Comparison of ENCODE assay signal across 8 cellular contexts in the genomic region with DNA sequence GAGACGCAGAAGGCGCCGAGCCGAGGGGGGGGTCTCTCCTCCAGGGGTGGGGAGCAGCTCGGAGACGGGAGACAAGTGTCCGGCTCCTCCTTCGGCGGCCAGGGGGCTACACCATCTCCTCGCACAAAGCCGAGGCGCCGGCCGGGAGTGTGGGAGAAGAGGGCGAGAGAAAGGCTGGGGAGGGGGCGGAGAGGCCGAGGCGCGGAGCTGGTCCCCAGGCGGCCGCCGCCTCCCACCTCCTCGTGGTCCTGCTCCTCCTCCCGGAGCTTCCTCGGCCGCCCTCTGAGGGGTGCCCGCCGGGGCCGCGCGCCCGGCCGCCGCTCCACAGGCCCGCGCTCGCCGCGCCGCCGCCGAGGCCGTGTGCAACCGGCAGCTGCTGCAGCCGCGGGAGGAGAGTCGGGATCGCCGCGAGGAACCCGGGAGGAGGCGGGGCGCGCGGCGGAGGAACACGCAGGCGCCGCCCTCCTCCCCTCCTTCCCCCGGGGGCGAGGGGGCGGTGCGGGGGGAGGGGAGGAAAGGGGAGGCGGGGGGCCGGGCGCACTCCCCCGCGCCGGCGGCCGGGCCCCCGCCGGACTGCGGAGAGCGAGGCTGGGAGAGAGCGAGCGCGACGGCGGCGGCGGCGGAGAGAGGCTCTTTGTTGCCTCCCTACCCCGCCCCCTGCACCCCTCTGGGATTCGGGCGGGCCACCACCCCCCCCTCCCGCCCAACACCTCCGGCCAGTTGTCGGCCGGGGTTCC. TPM values are rescaled to one million over a fixed set of nuclear protein-coding genes. Genes with fewer than 3 reads are reported as not detected.
A peak's percentile ranks its signal among the peaks of the same experiment; 100 is the strongest.
DNase-seq lines count a peak whose midpoint lies in the region; ATAC-seq and TF ChIP-seq lines count a peak whose summit lies in the region.

ENAH (minus strand) TSS at position 398 of the 737 bp plus-strand sequence. CDS start 433 bp downstream, outside the sequence.

- ATAC-seq in HG02759 (IDR thresholded peaks at IDR 0.05; ENCODE audit: unreplicated experiment) = peak; percentile 80
- no peak for ATAC-seq in HG03139 (IDR thresholded peaks at IDR 0.05; ENCODE audit: unreplicated experiment)

- DNase-seq in EH (ENCODE audit: low read depth) (peak; percentile 87), NCI-H2196 (lab: John Stamatoyannopoulos, UW; ENCODE audit: unreplicated experiment) (peak; percentile 90), ecto neural progenitor cell (ENCODE audit: low spot score) (peak; percentile 89)
- peak; percentile 25 for DNase-seq in activated CD4-positive, alpha-beta T cell treated with anti-CD3 and anti-CD28 coated beads, Interleukin-2, amount 10 ng/mL, durations not matched to agents 7 days and 5 days
- peak; percentile 30 to 44 for DNase-seq in stimulated activated CD4-positive, alpha-beta T cell treated with anti-CD3 and anti-CD28 coated beads, Interleukin-2, amount 100 ng/mL, for 48 hours

- peaks cover 0 to 17% (median 5%) of the 10 kb centered on the region in 4 donors for H3K4me1 ChIP-seq in liver (ENCODE audit: control insufficient read depth in 4 of 4, insufficient read depth in 4 of 4, low read length in 3 of 4)

- H3K36me3 ChIP-seq in liver (ENCODE audit: control insufficient read depth in 4 of 4, insufficient read depth in 3 of 4, low read depth in 1 of 4, low read length in 3 of 4) = no peaks in the 10 kb centered on the region

- peaks cover 11% of the 10 kb centered on the region for H3K4me1 Mint-ChIP-seq in activated CD4-positive, alpha-beta T cell treated with anti-CD3 and anti-CD28 coated beads, Interleukin-2, amount 10 ng/mL, durations not matched to agents 7 days and 5 days

- TF ChIP-seq RAD21 in liver (IDR thresholded peaks at IDR 0.05) = no peak

- no peaks in the 10 kb centered on the region for H3K9me3 ChIP-seq in liver (ENCODE audit: control insufficient read depth in 4 of 4, low read length in 3 of 4)

- peaks cover 63% of the 10 kb centered on the region for H3K27me3 Mint-ChIP-seq in activated CD4-positive, alpha-beta T cell treated with anti-CD3 and anti-CD28 coated beads, Interleukin-2, amount 10 ng/mL, durations not matched to agents 7 days and 5 days

- no peak for TF ChIP-seq CTCF in liver (IDR thresholded peaks at IDR 0.05; ENCODE audit: low read depth, low read length, missing input control)

- WGBS in liver = under 1% methylated on average over 88 of the region's 90 CpGs

- peak within 1 kb of the TSS; percentile 75 to 86 for H3K27ac ChIP-seq in liver (ENCODE audit: low read depth in 1 of 2, low read length in 2 of 2)

- POLR2A ChIA-PET in activated CD4-positive, alpha-beta T cell treated with anti-CD3 and anti-CD28 coated beads, Interleukin-2, amount 10 ng/mL, durations not matched to agents 7 days and 5 days (lab: Charles Lee) = no interaction called here

- H3K27me3 ChIP-seq in liver (ENCODE audit: control insufficient read depth in 4 of 4, insufficient read depth in 4 of 4, low read length in 3 of 4) = no peaks in the 10 kb centered on the region

- no peaks in the 10 kb centered on the region for H3K9me3 Mint-ChIP-seq in activated CD4-positive, alpha-beta T cell treated with anti-CD3 and anti-CD28 coated beads, Interleukin-2, amount 10 ng/mL, durations not matched to agents 7 days and 5 days

- H3K27ac Mint-ChIP-seq in activated CD4-positive, alpha-beta T cell treated with anti-CD3 and anti-CD28 coated beads, Interleukin-2, amount 10 ng/mL, durations not matched to agents 7 days and 5 days = no peak within 1 kb of the TSS

- H3K4me3 ChIP-seq in liver (ENCODE audit: low read depth in 1 of 3, low read length in 3 of 3) = peak within 1 kb of the TSS; percentile 88 to 99 (median 90)

- H3K4me3 Mint-ChIP-seq in activated CD4-positive, alpha-beta T cell treated with anti-CD3 and anti-CD28 coated beads, Interleukin-2, amount 10 ng/mL, durations not matched to agents 7 days and 5 days = peak within 1 kb of the TSS; percentile 82

- no peaks in the 10 kb centered on the region for H3K36me3 Mint-ChIP-seq in activated CD4-positive, alpha-beta T cell treated with anti-CD3 and anti-CD28 coated beads, Interleukin-2, amount 10 ng/mL, durations not matched to agents 7 days and 5 days (ENCODE audit: low read depth)

- H3K9ac ChIP-seq in liver (ENCODE audit: low read depth in 1 of 2, low read length in 2 of 2) = peak within 1 kb of the TSS; percentile 71 to 88

- CTCF ChIA-PET in activated CD4-positive, alpha-beta T cell treated with anti-CD3 and anti-CD28 coated beads, Interleukin-2, amount 10 ng/mL, durations not matched to agents 7 days and 5 days (lab: Charles Lee) = interaction anchor here (0.8 kb wide), 1 partner anchor 12 kb away, joined by 3 read pairs; no protein-coding TSS in a partner anchor

TF ChIP-seq in liver, 16 proteins besides CTCF, POLR2A, EP300 and RAD21:
- TF ChIP-seq JUND (IDR thresholded peaks at IDR 0.05) (no peak), ATF3 (IDR thresholded peaks at IDR 0.05) (no peak), FOXA1 (IDR thresholded peaks at IDR 0.05) (no peak), RXRA (IDR thresholded peaks at IDR 0.05) (no peak), SP1 (IDR thresholded peaks at IDR 0.05) (no peak), EGR1 (IDR thresholded peaks at IDR 0.05; ENCODE audit: low read depth in 2 of 2) (no peak), YY1 (IDR thresholded peaks at IDR 0.05) (no peak), HNF4G (IDR thresholded peaks at IDR 0.05) (no peak), TAF1 (conservative IDR thresholded peaks at IDR 0.05) (no peak), NR2F2 (IDR thresholded peaks at IDR 0.05) (no peak), GABPA (IDR thresholded peaks at IDR 0.05 in 1 of 2, conservative IDR thresholded peaks at IDR 0.05 in 1 of 2) (no peak), HNF4A (conservative IDR thresholded peaks at IDR 0.05) (no peak), MAX (IDR thresholded peaks at IDR 0.05) (no peak), FOXA2 (IDR thresholded peaks at IDR 0.05) (no peak), REST (IDR thresholded peaks at IDR 0.05) (no peak)
- TF ChIP-seq, protein P1, sequence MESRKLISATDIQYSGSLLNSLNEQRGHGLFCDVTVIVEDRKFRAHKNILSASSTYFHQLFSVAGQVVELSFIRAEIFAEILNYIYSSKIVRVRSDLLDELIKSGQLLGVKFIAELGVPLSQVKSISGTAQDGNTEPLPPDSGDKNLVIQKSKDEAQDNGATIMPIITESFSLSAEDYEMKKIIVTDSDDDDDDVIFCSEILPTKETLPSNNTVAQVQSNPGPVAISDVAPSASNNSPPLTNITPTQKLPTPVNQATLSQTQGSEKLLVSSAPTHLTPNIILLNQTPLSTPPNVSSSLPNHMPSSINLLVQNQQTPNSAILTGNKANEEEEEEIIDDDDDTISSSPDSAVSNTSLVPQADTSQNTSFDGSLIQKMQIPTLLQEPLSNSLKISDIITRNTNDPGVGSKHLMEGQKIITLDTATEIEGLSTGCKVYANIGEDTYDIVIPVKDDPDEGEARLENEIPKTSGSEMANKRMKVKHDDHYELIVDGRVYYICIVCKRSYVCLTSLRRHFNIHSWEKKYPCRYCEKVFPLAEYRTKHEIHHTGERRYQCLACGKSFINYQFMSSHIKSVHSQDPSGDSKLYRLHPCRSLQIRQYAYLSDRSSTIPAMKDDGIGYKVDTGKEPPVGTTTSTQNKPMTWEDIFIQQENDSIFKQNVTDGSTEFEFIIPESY (IDR thresholded peaks at IDR 0.05) = no peak

RNA-seq across cellular contexts. Expression of gene ENAH, which starts in this region (rescaled TPM):
- total RNA-seq in activated CD4-positive, alpha-beta T cell treated with anti-CD3 and anti-CD28 coated beads, Interleukin-2, amount 10 ng/mL, durations not matched to agents 7 days and 5 days = not detected
- total RNA-seq in liver = 1 to 10 TPM; 3.2 to 8.4 TPM
- polyA plus RNA-seq in liver = 1 to 10 TPM; 2.8 to 5.9 TPM

Comparison
In these comparisons a context has a peak if more than half of its experiments do, and no peak if none do; other contexts are left out.
1. RNA of gene ENAH (total RNA-seq): 3.2 to 8.4 TPM in liver; not detected in activated CD4-positive, alpha-beta T cell treated with anti-CD3 and anti-CD28 coated beads, Interleukin-2, amount 10 ng/mL, durations not matched to agents 7 days and 5 days; every median in the first group is over 4 times any median in the second.
2. Peak in DNase-seq in activated CD4-positive, alpha-beta T cell treated with anti-CD3 and anti-CD28 coated beads, Interleukin-2, amount 10 ng/mL, durations not matched to agents 7 days and 5 days; RNA of the gene not detected or under 1 TPM.
3. DNase-seq: peak in every context shown above with its lines; median percentile 90 in NCI-H2196; 89 in ecto neural progenitor cell; 87 in EH; 37 in stimulated activated CD4-positive, alpha-beta T cell treated with anti-CD3 and anti-CD28 coated beads, Interleukin-2, amount 100 ng/mL, for 48 hours; 25 in activated CD4-positive, alpha-beta T cell treated with anti-CD3 and anti-CD28 coated beads, Interleukin-2, amount 10 ng/mL, durations not matched to agents 7 days and 5 days.